In the genomic region with DNA sequence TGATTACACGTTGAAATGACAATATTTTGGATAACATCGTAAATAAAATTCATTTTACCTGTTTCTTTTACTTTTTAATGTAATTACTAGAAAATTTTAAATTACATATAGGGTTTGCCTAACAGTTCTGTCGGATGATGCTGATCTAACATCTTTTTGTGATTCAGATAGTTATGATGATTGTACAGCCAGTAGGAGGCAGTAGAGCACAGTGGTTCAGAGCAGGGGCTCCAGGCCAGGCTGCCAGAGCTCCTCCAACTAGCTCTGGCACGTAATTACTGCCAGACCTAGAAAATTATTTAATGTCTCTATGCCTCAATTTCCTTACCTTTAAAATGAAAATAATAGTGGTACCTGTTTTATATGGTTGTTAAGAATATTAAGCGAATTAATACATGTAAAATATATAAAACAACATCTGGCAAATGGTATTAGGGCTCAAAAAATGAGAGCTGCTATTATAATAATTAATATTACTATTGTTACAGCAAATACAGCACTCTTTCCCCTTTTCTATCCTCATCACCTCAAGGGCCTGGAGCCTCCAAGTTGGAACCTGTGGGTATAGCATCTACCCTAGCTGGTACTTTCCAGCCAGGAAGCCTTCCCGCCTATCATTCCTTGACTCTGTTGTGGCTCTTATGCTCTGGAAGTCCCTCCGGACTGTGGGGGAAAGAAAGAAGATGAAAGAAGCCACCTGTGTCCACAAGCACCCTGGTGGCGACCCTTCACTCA, we compare ENCODE assay signal across 8 cellular contexts. TPM values are rescaled to one million over a fixed set of nuclear protein-coding genes. Genes with fewer than 3 reads are reported as not detected.
DNase-seq lines count a peak whose midpoint lies in the region; ATAC-seq and TF ChIP-seq lines count a peak whose summit lies in the region.

No MANE protein-coding gene starts in this region.

- DNase-seq in Calu3 (peak; percentile 75), NCI-H82 (lab: John Stamatoyannopoulos, UW) (peak; percentile 89), testis (peak; percentile 67)
- DNase-seq in activated CD8-positive, alpha-beta memory T cell treated with anti-CD3 and anti-CD28 coated beads, Interleukin-2, amount 50 U/mL, for 4 hours = peak; percentile 35
- DNase-seq in natural killer cell treated with Interleukin-12 subunit alpha and Interleukin-12 subunit beta and Interleukin-15 and Interleukin-18, amount 100 ng/mL, for 72 hours (ENCODE audit: low spot score) = peak; percentile 72

- peak; percentile 74 for ATAC-seq in GM19438 (IDR thresholded peaks at IDR 0.05; ENCODE audit: low read depth, unreplicated experiment)
- ATAC-seq in HG03521 (IDR thresholded peaks at IDR 0.05; ENCODE audit: unreplicated experiment) = peak; percentile 68
- ATAC-seq in esophagus mucosa = peak; percentile 85
- ATAC-seq in natural killer cell treated with Interleukin-12 subunit alpha and Interleukin-12 subunit beta and Interleukin-15 and Interleukin-18, amount 100 ng/mL, for 72 hours = peak; percentile 69 to 82

- no peaks in the 10 kb centered on the region for H3K36me3 ChIP-seq in testis (ENCODE audit: low read depth, missing control alignments)

- TF ChIP-seq CTCF in Calu3 (IDR thresholded peaks at IDR 0.05; ENCODE audit: unreplicated experiment) (peak; percentile 74), testis (IDR thresholded peaks at IDR 0.05) (peak; percentile 49 to 60 (median 55))

- H3K36me3 Mint-ChIP-seq in Calu3 (ENCODE audit: insufficient read depth, unreplicated experiment) = peaks cover 14% of the 10 kb centered on the region
- H3K36me3 Mint-ChIP-seq in natural killer cell treated with Interleukin-12 subunit alpha and Interleukin-12 subunit beta and Interleukin-15 and Interleukin-18, amount 100 ng/mL, for 72 hours = no peaks in the 10 kb centered on the region

- no peaks in the 10 kb centered on the region for H3K27me3 Mint-ChIP-seq in Calu3 (ENCODE audit: unreplicated experiment)
- peaks cover 6 to 24% of the 10 kb centered on the region in 2 donors for H3K27me3 Mint-ChIP-seq in natural killer cell treated with Interleukin-12 subunit alpha and Interleukin-12 subunit beta and Interleukin-15 and Interleukin-18, amount 100 ng/mL, for 72 hours

- no peak overlapping the region for H3K27ac ChIP-seq in testis

- no TSS peak for BruUV-seq in Calu3 (replicated peaks; lab: Mats Ljungman, UMichigan)

- CTCF ChIA-PET in Calu3 (lab: Charles Lee) = interaction anchor here (0.6 to 1.4 kb wide), 8 partner anchors 32 to 954 kb away, joined by 3 to 7 read pairs (median 4); no protein-coding TSS in a partner anchor

- H3K4me1 Mint-ChIP-seq in Calu3 (ENCODE audit: low read depth, unreplicated experiment) = no peaks in the 10 kb centered on the region
- no peaks in the 10 kb centered on the region for H3K4me1 Mint-ChIP-seq in natural killer cell treated with Interleukin-12 subunit alpha and Interleukin-12 subunit beta and Interleukin-15 and Interleukin-18, amount 100 ng/mL, for 72 hours (ENCODE audit: low read depth in 2 of 2)

- intact Hi-C loops in Calu3 (cut with micrococcal nuclease; ENCODE audit: unreplicated experiment) (loop anchor here (1.0 to 2.0 kb wide), 3 partner anchors 101 to 860 kb away; no protein-coding TSS in a partner anchor), testis (cut with DNase I; ENCODE audit: low total_unique reads) (no loop called here)

- H3K27me3 ChIP-seq in testis = no peaks in the 10 kb centered on the region

- H3K4me3 Mint-ChIP-seq in Calu3 (ENCODE audit: low read depth, unreplicated experiment) = no peak overlapping the region
- H3K4me3 Mint-ChIP-seq in natural killer cell treated with Interleukin-12 subunit alpha and Interleukin-12 subunit beta and Interleukin-15 and Interleukin-18, amount 100 ng/mL, for 72 hours = no peak overlapping the region

- WGBS in testis, 2 donors = 57 to 58% methylated on average over 8 of the region's 8 CpGs

- H3K9me3 Mint-ChIP-seq in Calu3 (ENCODE audit: low read depth, unreplicated experiment) = no peaks in the 10 kb centered on the region
- H3K9me3 Mint-ChIP-seq in natural killer cell treated with Interleukin-12 subunit alpha and Interleukin-12 subunit beta and Interleukin-15 and Interleukin-18, amount 100 ng/mL, for 72 hours = no peaks in the 10 kb centered on the region

- no peak for TF ChIP-seq POLR2A in testis (IDR thresholded peaks at IDR 0.05)

- H3K4me3 ChIP-seq in testis = no peak overlapping the region

- H3K4me1 ChIP-seq in testis = no peaks in the 10 kb centered on the region

- no peak overlapping the region for H3K27ac Mint-ChIP-seq in Calu3 (ENCODE audit: unreplicated experiment)
- H3K27ac Mint-ChIP-seq in natural killer cell treated with Interleukin-12 subunit alpha and Interleukin-12 subunit beta and Interleukin-15 and Interleukin-18, amount 100 ng/mL, for 72 hours = no peak overlapping the region

- H3K9me3 ChIP-seq in testis = no peaks in the 10 kb centered on the region

RNA-seq across cellular contexts. Expression of gene PLA2R1, which starts 47.7 kb away (rescaled TPM):
- 5.1 and 5.8 TPM in 2 replicates for total RNA-seq in Calu3 (2022)
- 6.2 TPM for total RNA-seq in esophagus mucosa
- not detected for total RNA-seq in natural killer cell treated with Interleukin-12 subunit alpha and Interleukin-12 subunit beta and Interleukin-15 and Interleukin-18, amount 100 ng/mL, for 72 hours
- total RNA-seq in testis = 1 to 10 TPM; 5.0 to 5.3 TPM
- polyA plus RNA-seq in testis (ENCODE audit: insufficient read depth, low read depth, low replicate concordance) = 3.4 TPM

Comparison
In these comparisons a context has a peak if more than half of its experiments do, and no peak if none do; other contexts are left out.
1. DNase-seq: peak in every context shown above with its lines; median percentile 89 in NCI-H82; 75 in Calu3; 72 in natural killer cell treated with Interleukin-12 subunit alpha and Interleukin-12 subunit beta and Interleukin-15 and Interleukin-18, amount 100 ng/mL, for 72 hours; 67 in testis; 35 in activated CD8-positive, alpha-beta memory T cell treated with anti-CD3 and anti-CD28 coated beads, Interleukin-2, amount 50 U/mL, for 4 hours.